In genomic region chr18:75200644-75201272, GRCh38 we compare ENCODE assay signal across 27 cellular contexts. TPM values are rescaled to one million over a fixed set of nuclear protein-coding genes. Genes with fewer than 3 reads are reported as not detected.
A peak's percentile ranks its signal among the peaks of the same experiment; 100 is the strongest.
DNase-seq lines count a peak whose midpoint lies in the region; ATAC-seq and TF ChIP-seq lines count a peak whose summit lies in the region.
"Had no signal": no experiment of that assay in that cellular context is flagged by ENCODE, and none has a peak within 500 bp of the region (broad histone marks: within the 10 kb centered on the region; RNA-seq: fewer than 3 reads in every experiment).

No MANE protein-coding gene starts in this region.

- peak overlapping the region; percentile 10 for H3K9ac ChIP-seq in mesenchymal stem cell (ENCODE audit: low read length)

- peaks cover 22% of the 10 kb centered on the region for H3K36me3 Mint-ChIP-seq in activated T-helper 17 cell treated with anti-CD3 and anti-CD28 coated beads, Interleukin-2, amount 50 U/mL, for 72 hours (ENCODE audit: low read depth)
- peaks cover 45% of the 10 kb centered on the region for H3K36me3 Mint-ChIP-seq in nephron progenitor cell (ENCODE audit: low read depth)

- H3K27me3 ChIP-seq in mesenchymal stem cell (ENCODE audit: control insufficient read depth in 1 of 2, insufficient read depth in 1 of 2, low read length in 2 of 2) (peaks cover 0 to 23% of the 10 kb centered on the region in 2 experiments), thoracic aorta (replicated peaks; ENCODE audit: insufficient read depth) (no peaks in the 10 kb centered on the region)
- H3K27me3 ChIP-seq: upper lobe of left lung had no signal

- no peak for ATAC-seq in activated T-helper 17 cell treated with anti-CD3 and anti-CD28 coated beads, Interleukin-2, amount 50 U/mL, for 72 hours (replicated peaks)
- no peak for ATAC-seq in thoracic aorta (ENCODE audit: insufficient number of reproducible peaks, low FRiP score, low read depth)
- ATAC-seq in HG02973 (IDR thresholded peaks at IDR 0.05; ENCODE audit: unreplicated experiment): no peak
- ATAC-seq in HG03135 (IDR thresholded peaks at IDR 0.05; ENCODE audit: unreplicated experiment): no peak
- ATAC-seq: activated CD8-positive, alpha-beta T cell treated with anti-CD3 and anti-CD28 coated beads, Interleukin-2, amount 10 ng/mL, durations not matched to agents 7 days and 5 days; effector memory CD8-positive, alpha-beta T cell; esophagus mucosa; sciatic nerve; stimulated activated naive CD8-positive, alpha-beta T cell treated with anti-CD3 and anti-CD28 coated beads, Interleukin-15, amount 100 ng/mL, for 72 hours had no signal

- H3K36me3 ChIP-seq in mesenchymal stem cell (ENCODE audit: control insufficient read depth in 1 of 2, insufficient read depth in 2 of 2, low read depth in 1 of 2, low read length in 2 of 2) (peaks cover 8 to 13% of the 10 kb centered on the region in 2 experiments), thoracic aorta (no peaks in the 10 kb centered on the region)

- H3K79me1 ChIP-seq in mesenchymal stem cell (replicated peaks; ENCODE audit: low read length, poor library complexity, severe bottlenecking): peaks cover 17% of the 10 kb centered on the region

- 91% methylated on average over 5 of the region's 6 CpGs for WGBS in mesenchymal stem cell

- DNase-seq in NCI-H1092 treated with DMSO at 0.1 percent for 48 hours (lab: John Stamatoyannopoulos, UW): peak; percentile 59
- DNase-seq in NCI-H1092 (lab: John Stamatoyannopoulos, UW): no peak
- no peak for DNase-seq in mesenchymal stem cell
- no peak for DNase-seq in thoracic aorta (ENCODE audit: low spot score)
- DNase-seq in nephron progenitor cell: no peak
- DNase-seq: activated CD4-positive, alpha-beta T cell treated with anti-CD3 and anti-CD28 coated beads for 1 hour; activated CD8-positive, alpha-beta T cell treated with anti-CD3 and anti-CD28 coated beads, Interleukin-2, amount 10 ng/mL, durations not matched to agents 7 days and 5 days; activated effector memory CD4-positive, alpha-beta T cell treated with anti-CD3 and anti-CD28 coated beads, Interleukin-2, amount 50 U/mL, for 16 hours; activated T-cell treated with anti-CD3 and anti-CD28 coated beads for 4 hours; CD4-positive, alpha-beta memory T cell; effector memory CD8-positive, alpha-beta T cell; GF-D8; Kasumi-1; NCI-H1105; NCI-H2029; NCI-H226; NCI-H774; posterior cingulate gyrus; stimulated activated CD4-positive, alpha-beta T cell treated with anti-CD3 and anti-CD28 coated beads, Interleukin-15, amount 100 ng/mL, for 24 hours; stimulated activated naive CD8-positive, alpha-beta T cell treated with anti-CD3 and anti-CD28 coated beads, Interleukin-15, amount 100 ng/mL, for 72 hours; upper lobe of left lung had no signal

- H3K4me1 ChIP-seq in mesenchymal stem cell (ENCODE audit: control insufficient read depth, insufficient read depth, low read depth, low read length): peaks cover 16% of the 10 kb centered on the region
- peaks cover 19 to 50% of the 10 kb centered on the region in 2 donors for H3K4me1 ChIP-seq in thoracic aorta (ENCODE audit: control insufficient read depth in 1 of 2, low read depth in 2 of 2)

- no peak overlapping the region for H3K4ac ChIP-seq in mesenchymal stem cell (ENCODE audit: low read depth in 1 of 2, low read length in 2 of 2)

- H2BK120ac ChIP-seq in mesenchymal stem cell (ENCODE audit: low read depth, low read length): no peak overlapping the region

- H3K27ac ChIP-seq in mesenchymal stem cell (ENCODE audit: low read length, poor library complexity, severe bottlenecking): no peak overlapping the region
- no peak overlapping the region for H3K27ac ChIP-seq in thoracic aorta
- H3K27ac ChIP-seq: 22Rv1, upper lobe of left lung had no signal

- H3K27ac Mint-ChIP-seq in activated T-helper 17 cell treated with anti-CD3 and anti-CD28 coated beads, Interleukin-2, amount 50 U/mL, for 72 hours: peak overlapping the region; percentile 26
- H3K27ac Mint-ChIP-seq in nephron progenitor cell: no peak overlapping the region
- H3K27ac Mint-ChIP-seq: activated CD8-positive, alpha-beta T cell treated with anti-CD3 and anti-CD28 coated beads, Interleukin-2, amount 10 ng/mL, durations not matched to agents 7 days and 5 days had no signal

- no peak overlapping the region for H2AFZ ChIP-seq in mesenchymal stem cell (ENCODE audit: low read depth, low read length)

- no peaks in the 10 kb centered on the region for H3K9me3 Mint-ChIP-seq in activated T-helper 17 cell treated with anti-CD3 and anti-CD28 coated beads, Interleukin-2, amount 50 U/mL, for 72 hours
- H3K9me3 Mint-ChIP-seq in nephron progenitor cell: no peaks in the 10 kb centered on the region
- H3K9me3 Mint-ChIP-seq: CD4-positive, alpha-beta memory T cell; effector memory CD8-positive, alpha-beta T cell; stimulated activated naive CD8-positive, alpha-beta T cell treated with anti-CD3 and anti-CD28 coated beads, Interleukin-15, amount 100 ng/mL, for 72 hours had no signal

- no peak overlapping the region for H3K14ac ChIP-seq in mesenchymal stem cell (ENCODE audit: low read length in 2 of 2)

- H3K27me3 Mint-ChIP-seq in activated T-helper 17 cell treated with anti-CD3 and anti-CD28 coated beads, Interleukin-2, amount 50 U/mL, for 72 hours: no peaks in the 10 kb centered on the region
- no peaks in the 10 kb centered on the region for H3K27me3 Mint-ChIP-seq in nephron progenitor cell (ENCODE audit: low read depth, poor library complexity)
- H3K27me3 Mint-ChIP-seq: CD4-positive, alpha-beta memory T cell; effector memory CD8-positive, alpha-beta T cell had no signal

- no peak overlapping the region for H3K4me3 Mint-ChIP-seq in activated T-helper 17 cell treated with anti-CD3 and anti-CD28 coated beads, Interleukin-2, amount 50 U/mL, for 72 hours
- no peak overlapping the region for H3K4me3 Mint-ChIP-seq in nephron progenitor cell
- H3K4me3 Mint-ChIP-seq: activated CD8-positive, alpha-beta T cell treated with anti-CD3 and anti-CD28 coated beads, Interleukin-2, amount 10 ng/mL, durations not matched to agents 7 days and 5 days; CD4-positive, alpha-beta memory T cell; effector memory CD8-positive, alpha-beta T cell; stimulated activated naive CD8-positive, alpha-beta T cell treated with anti-CD3 and anti-CD28 coated beads, Interleukin-15, amount 100 ng/mL, for 72 hours had no signal

- no peak overlapping the region for H2BK5ac ChIP-seq in mesenchymal stem cell (ENCODE audit: low read depth, low read length, poor library complexity, severe bottlenecking)

- H2BK15ac ChIP-seq in mesenchymal stem cell (ENCODE audit: low read depth, poor library complexity, severe bottlenecking): no peak overlapping the region

- H3K9me3 ChIP-seq in mesenchymal stem cell (ENCODE audit: control insufficient read depth, low read length) (no peaks in the 10 kb centered on the region), thoracic aorta (no peaks in the 10 kb centered on the region)
- H3K9me3 ChIP-seq: upper lobe of left lung had no signal

- no peak overlapping the region for H3K23ac ChIP-seq in mesenchymal stem cell (ENCODE audit: low read length in 2 of 2)

- H4K91ac ChIP-seq in mesenchymal stem cell (ENCODE audit: low read length): no peak overlapping the region

- H3K4me3 ChIP-seq in mesenchymal stem cell (ENCODE audit: insufficient read depth in 1 of 2, low read depth in 1 of 2, low read length in 2 of 2): no peak overlapping the region
- H3K4me3 ChIP-seq in thoracic aorta: peak overlapping the region; percentile 45
- H3K4me3 ChIP-seq: upper lobe of left lung had no signal

- peaks cover 5% of the 10 kb centered on the region for H3K4me1 Mint-ChIP-seq in activated T-helper 17 cell treated with anti-CD3 and anti-CD28 coated beads, Interleukin-2, amount 50 U/mL, for 72 hours
- H3K4me1 Mint-ChIP-seq in nephron progenitor cell: peaks cover 70% of the 10 kb centered on the region

- no peak overlapping the region for H4K8ac ChIP-seq in mesenchymal stem cell (ENCODE audit: low read length)

- no peak overlapping the region for H2AK5ac ChIP-seq in mesenchymal stem cell (ENCODE audit: low read length, severe bottlenecking)

- no peak overlapping the region for H2BK12ac ChIP-seq in mesenchymal stem cell (ENCODE audit: low read length in 2 of 2)

- no peak overlapping the region for H3K18ac ChIP-seq in mesenchymal stem cell (ENCODE audit: low read depth in 1 of 2, low read length in 2 of 2)

- TF ChIP-seq CTCF in thoracic aorta (IDR thresholded peaks at IDR 0.05) (no peak), nephron progenitor cell (IDR thresholded peaks at IDR 0.05) (no peak)

- no peak overlapping the region for H3K4me2 ChIP-seq in mesenchymal stem cell (ENCODE audit: low read length, poor library complexity, severe bottlenecking)

RNA-seq across cellular contexts. Expression of gene PTGR3, which starts 8.2 kb away (rescaled TPM):
- 10 to 100 TPM; 20.9 to 27.3 TPM for total RNA-seq in activated T-helper 17 cell treated with anti-CD3 and anti-CD28 coated beads, Interleukin-2, amount 50 U/mL, for 72 hours
- 4.5 TPM for polyA plus RNA-seq in mesenchymal stem cell (2013, experiment 1 of 2)
- polyA plus RNA-seq in mesenchymal stem cell (2013, experiment 2 of 2): 4.7 TPM
- 10 to 100 TPM; 11.2 to 21.7 TPM for total RNA-seq in thoracic aorta

RNA-seq across cellular contexts. Expression of gene TSHZ1, which starts 9.8 kb away (rescaled TPM):
- 10 to 100 TPM in 1 of 2 donors, 1 to 10 TPM in 1; 9.6 to 12.3 TPM for total RNA-seq in activated T-helper 17 cell treated with anti-CD3 and anti-CD28 coated beads, Interleukin-2, amount 50 U/mL, for 72 hours
- 4.9 TPM for polyA plus RNA-seq in mesenchymal stem cell (2013, experiment 1 of 2)
- 4.4 TPM for polyA plus RNA-seq in mesenchymal stem cell (2013, experiment 2 of 2)
- 10 to 100 TPM; 13.9 to 17.4 TPM for total RNA-seq in thoracic aorta
